ENCODE assay signal across 8 cellular contexts in genomic region chr4:76042241-76042998, GRCh38. TPM values are rescaled to one million over a fixed set of nuclear protein-coding genes. Genes with fewer than 3 reads are reported as not detected.
"Had no signal": no experiment of that assay in that cellular context is flagged by ENCODE, and none has a peak within 500 bp of the region (broad histone marks: within the 10 kb centered on the region; RNA-seq: fewer than 3 reads in every experiment).

No MANE protein-coding gene starts in this region.

RNA-seq across cellular contexts. Expression of gene CXCL11, which starts 6.5 kb away (rescaled TPM):
- total RNA-seq: hepatocyte; left lobe of liver; naive thymus-derived CD4-positive, alpha-beta T cell; right atrium auricular region; temporal lobe had no signal
- polyA plus RNA-seq: hepatocyte; naive thymus-derived CD4-positive, alpha-beta T cell had no signal

RNA-seq across cellular contexts. Expression of gene CXCL10, which starts 19.1 kb away (rescaled TPM):
- total RNA-seq: SK-MEL-5, temporal lobe had no signal
- polyA plus RNA-seq: naive thymus-derived CD4-positive, alpha-beta T cell had no signal

RNA-seq across cellular contexts. Expression of gene ART3, which starts 32.1 kb away (rescaled TPM):
- total RNA-seq: activated CD8-positive, alpha-beta memory T cell treated with anti-CD3 and anti-CD28 coated beads for 36 hours; left lobe of liver; naive thymus-derived CD4-positive, alpha-beta T cell had no signal
- polyA plus RNA-seq: naive thymus-derived CD4-positive, alpha-beta T cell had no signal

RNA-seq across cellular contexts. Expression of gene CXCL9, which starts 35.1 kb away (rescaled TPM):
- total RNA-seq: glomerular endothelial cell; hepatocyte; naive thymus-derived CD4-positive, alpha-beta T cell; temporal lobe had no signal
- polyA plus RNA-seq: hepatocyte; naive thymus-derived CD4-positive, alpha-beta T cell had no signal
